ENCODE assay signal across 1 cellular context in the genomic region with DNA sequence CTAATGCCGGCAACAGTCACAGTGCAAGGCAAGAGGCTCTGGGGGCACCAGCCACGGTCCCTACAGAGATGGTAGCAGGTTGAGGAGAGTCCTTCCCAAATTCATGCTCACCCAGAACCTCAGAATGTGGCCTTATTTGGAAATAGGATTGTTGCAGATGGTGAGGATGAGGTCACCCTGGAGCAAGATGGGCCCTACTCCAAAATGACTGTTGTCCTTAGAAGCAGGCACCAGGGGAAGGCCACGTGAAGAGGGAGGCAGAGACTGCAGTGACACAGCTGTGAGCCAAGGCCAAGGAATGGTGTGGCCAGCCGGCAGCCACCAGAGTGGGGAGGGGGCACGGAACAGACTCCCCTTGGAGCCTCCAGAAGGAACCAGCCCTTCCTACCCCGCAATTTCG.
TF ChIP-seq lines count a peak whose summit lies in the region.

No MANE protein-coding gene starts in this region.

TF ChIP-seq in IMR-90, 13 proteins besides CTCF, POLR2A, EP300 and RAD21:
- no peak for TF ChIP-seq BHLHE40 (IDR thresholded peaks at IDR 0.05; ENCODE audit: low read depth, low read length)
- no peak for TF ChIP-seq MAZ (IDR thresholded peaks at IDR 0.05; ENCODE audit: borderline replicate concordance, low read depth, low read length)
- TF ChIP-seq, protein P1, sequence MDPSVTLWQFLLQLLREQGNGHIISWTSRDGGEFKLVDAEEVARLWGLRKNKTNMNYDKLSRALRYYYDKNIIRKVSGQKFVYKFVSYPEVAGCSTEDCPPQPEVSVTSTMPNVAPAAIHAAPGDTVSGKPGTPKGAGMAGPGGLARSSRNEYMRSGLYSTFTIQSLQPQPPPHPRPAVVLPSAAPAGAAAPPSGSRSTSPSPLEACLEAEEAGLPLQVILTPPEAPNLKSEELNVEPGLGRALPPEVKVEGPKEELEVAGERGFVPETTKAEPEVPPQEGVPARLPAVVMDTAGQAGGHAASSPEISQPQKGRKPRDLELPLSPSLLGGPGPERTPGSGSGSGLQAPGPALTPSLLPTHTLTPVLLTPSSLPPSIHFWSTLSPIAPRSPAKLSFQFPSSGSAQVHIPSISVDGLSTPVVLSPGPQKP (IDR thresholded peaks at IDR 0.05; ENCODE audit: borderline replicate concordance, low read depth, low read length): no peak
- no peak for TF ChIP-seq MAFK (IDR thresholded peaks at IDR 0.05; ENCODE audit: low read depth, low read length)
- TF ChIP-seq MXI1 (IDR thresholded peaks at IDR 0.05; ENCODE audit: borderline replicate concordance, low read depth, low read length): no peak
- TF ChIP-seq, protein P2, sequence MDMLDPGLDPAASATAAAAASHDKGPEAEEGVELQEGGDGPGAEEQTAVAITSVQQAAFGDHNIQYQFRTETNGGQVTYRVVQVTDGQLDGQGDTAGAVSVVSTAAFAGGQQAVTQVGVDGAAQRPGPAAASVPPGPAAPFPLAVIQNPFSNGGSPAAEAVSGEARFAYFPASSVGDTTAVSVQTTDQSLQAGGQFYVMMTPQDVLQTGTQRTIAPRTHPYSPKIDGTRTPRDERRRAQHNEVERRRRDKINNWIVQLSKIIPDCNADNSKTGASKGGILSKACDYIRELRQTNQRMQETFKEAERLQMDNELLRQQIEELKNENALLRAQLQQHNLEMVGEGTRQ (IDR thresholded peaks at IDR 0.05; ENCODE audit: low read depth, low read length): no peak
- TF ChIP-seq SMC3 (IDR thresholded peaks at IDR 0.05; ENCODE audit: low read depth, low read length): no peak
- no peak for TF ChIP-seq CEBPB (IDR thresholded peaks at IDR 0.05; ENCODE audit: low read depth, low read length)
- no peak for TF ChIP-seq RFX5 (IDR thresholded peaks at IDR 0.05; ENCODE audit: low read depth, low read length)
- no peak for TF ChIP-seq CHD1 (IDR thresholded peaks at IDR 0.05; ENCODE audit: low read depth, low read length)
- TF ChIP-seq NFE2L2 (IDR thresholded peaks at IDR 0.05; ENCODE audit: low read depth, low read length): no peak
- TF ChIP-seq RCOR1 (IDR thresholded peaks at IDR 0.05; ENCODE audit: insufficient replicate concordance, low read length): no peak
- no peak for TF ChIP-seq FOS (IDR thresholded peaks at IDR 0.05; ENCODE audit: low read depth, low read length)
